Comparison of ENCODE assay signal across 21 cellular contexts in the genomic region with DNA sequence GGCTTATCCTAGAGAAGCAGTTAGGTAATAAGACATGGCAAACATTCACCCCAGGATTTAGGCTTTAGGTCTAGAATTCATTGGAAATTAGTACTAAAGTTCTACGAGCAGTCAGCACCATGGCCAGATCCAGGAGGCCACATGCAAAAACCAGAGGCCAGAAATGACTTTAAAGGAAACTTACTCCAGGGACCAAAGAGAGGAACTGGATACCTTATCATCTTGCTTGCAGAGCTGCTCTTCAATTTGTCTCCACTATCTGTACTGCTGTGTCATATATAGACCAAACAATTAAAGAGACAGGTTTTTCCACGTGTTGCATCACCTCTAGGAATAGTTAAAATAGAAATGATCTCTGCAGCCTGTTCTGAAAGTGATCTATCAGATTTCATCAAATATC.
DNase-seq lines count a peak whose midpoint lies in the region; ATAC-seq and TF ChIP-seq lines count a peak whose summit lies in the region.
"Had no signal": no experiment of that assay in that cellular context is flagged by ENCODE, and none has a peak within 500 bp of the region (broad histone marks: within the 10 kb centered on the region; RNA-seq: fewer than 3 reads in every experiment).

No MANE protein-coding gene starts in this region.

- intact Hi-C loops in uterus (cut with DNase I; ENCODE audit: low total_unique reads): no loop called here

- CTCF ChIA-PET in WTC11 (lab: Charles Lee): interaction anchor here (1.1 to 2.4 kb wide), 5 partner anchors 29 to 140 kb away, joined by 4 to 14 read pairs (median 5); no protein-coding TSS in a partner anchor

- H3K27me3 ChIP-seq in Karpas-422 (ENCODE audit: low read length) (no peaks in the 10 kb centered on the region), uterus (peaks cover 0 to 3% of the 10 kb centered on the region in 2 donors)
- H3K27me3 ChIP-seq: gastrocnemius medialis had no signal

- H3K79me2 ChIP-seq in Karpas-422 (ENCODE audit: low read length): no peaks in the 10 kb centered on the region
- H3K79me2 ChIP-seq: parathyroid adenoma had no signal

- H3K36me3 ChIP-seq in Karpas-422 (ENCODE audit: insufficient read depth, low read length): no peaks in the 10 kb centered on the region
- no peaks in the 10 kb centered on the region for H3K36me3 ChIP-seq in uterus
- H3K36me3 ChIP-seq: gastrocnemius medialis, upper lobe of right lung had no signal

- peaks cover 23% of the 10 kb centered on the region for H3K27me3 Mint-ChIP-seq in WTC11 (ENCODE audit: low read depth)

- H4K20me1 ChIP-seq in Karpas-422 (ENCODE audit: insufficient read depth, low read depth, low read length): no peaks in the 10 kb centered on the region

- no peaks in the 10 kb centered on the region for H3K9me3 ChIP-seq in Karpas-422 (ENCODE audit: low read length)
- no peaks in the 10 kb centered on the region for H3K9me3 ChIP-seq in uterus
- H3K9me3 ChIP-seq: gastrocnemius medialis, upper lobe of right lung had no signal

- peaks cover 25% of the 10 kb centered on the region for H3K4me1 Mint-ChIP-seq in WTC11
- H3K4me1 Mint-ChIP-seq: activated naive CD4-positive, alpha-beta T cell treated with anti-CD3 and anti-CD28 coated beads, Interleukin-2, amount 10 ng/mL, durations not matched to agents 7 days and 5 days; B cell; brain had no signal

- no peak overlapping the region for H3K4me2 ChIP-seq in Karpas-422 (ENCODE audit: low read depth, low read length, poor library complexity, severe bottlenecking)

- no peak overlapping the region for H3K4me3 Mint-ChIP-seq in WTC11
- H3K4me3 Mint-ChIP-seq: activated naive CD4-positive, alpha-beta T cell treated with anti-CD3 and anti-CD28 coated beads, Interleukin-2, amount 10 ng/mL, durations not matched to agents 7 days and 5 days; B cell; effector memory CD8-positive, alpha-beta T cell had no signal

- no peaks in the 10 kb centered on the region for H3K9me2 ChIP-seq in Karpas-422 (replicated peaks; ENCODE audit: insufficient read depth, low read length)

- ATAC-seq in WTC11 (peak; percentile 72), HG03097 (IDR thresholded peaks at IDR 0.05; ENCODE audit: low FRiP score, unreplicated experiment) (no peak), GM19023 (IDR thresholded peaks at IDR 0.05; ENCODE audit: unreplicated experiment) (no peak), GM19328 (IDR thresholded peaks at IDR 0.05; ENCODE audit: unreplicated experiment) (no peak)
- ATAC-seq: activated CD4-positive, CD25-positive, alpha-beta regulatory T cell treated with anti-CD3 and anti-CD28 coated beads, Interleukin-2, amount 50 U/mL, for 24 hours; effector memory CD8-positive, alpha-beta T cell; gastrocnemius medialis; upper lobe of right lung had no signal

- H3K4me1 ChIP-seq in Karpas-422 (ENCODE audit: low read length) (no peaks in the 10 kb centered on the region), uterus (no peaks in the 10 kb centered on the region)
- H3K4me1 ChIP-seq: gastrocnemius medialis, parathyroid adenoma, upper lobe of right lung had no signal

- no peak for TF ChIP-seq CTCF in WTC11 (IDR thresholded peaks at IDR 0.05)
- TF ChIP-seq CTCF in uterus (IDR thresholded peaks at IDR 0.05): no peak

- H3K4me3 ChIP-seq in Karpas-422 (ENCODE audit: low read length) (no peak overlapping the region), uterus (no peak overlapping the region)
- H3K4me3 ChIP-seq: gastrocnemius medialis, upper lobe of right lung had no signal

- H3K9ac ChIP-seq in Karpas-422 (ENCODE audit: low read length): no peak overlapping the region
- H3K9ac ChIP-seq: parathyroid adenoma had no signal

- POLR2A ChIA-PET in WTC11 (lab: Charles Lee): no interaction called here

- H3K27ac ChIP-seq in Karpas-422 (ENCODE audit: low read length): no peak overlapping the region
- H3K27ac ChIP-seq in uterus: no peak overlapping the region
- H3K27ac ChIP-seq: gastrocnemius medialis, parathyroid adenoma, upper lobe of right lung had no signal

- no peaks in the 10 kb centered on the region for H3K36me3 Mint-ChIP-seq in WTC11
- H3K36me3 Mint-ChIP-seq: activated naive CD4-positive, alpha-beta T cell treated with anti-CD3 and anti-CD28 coated beads, Interleukin-2, amount 10 ng/mL, durations not matched to agents 7 days and 5 days; brain had no signal

- no peak for TF ChIP-seq POLR2A in uterus (IDR thresholded peaks at IDR 0.05)

- DNase-seq in DMS53 (lab: John Stamatoyannopoulos, UW): peak; percentile 40
- DNase-seq in Karpas-422: peak; percentile 41
- peak; percentile 41 for DNase-seq in WTC11 (ENCODE audit: low spot score)
- peak; percentile 16 for DNase-seq in iPS DF 4.7 (ENCODE audit: extremely low read depth, low spot score)
- no peak for DNase-seq in uterus
- DNase-seq: activated CD8-positive, alpha-beta memory T cell treated with anti-CD3 and anti-CD28 coated beads, Interleukin-2, amount 50 U/mL, for 4 hours; activated naive CD4-positive, alpha-beta T cell treated with anti-CD3 and anti-CD28 coated beads, Interleukin-2, amount 10 ng/mL, durations not matched to agents 7 days and 5 days; effector memory CD8-positive, alpha-beta T cell; gastrocnemius medialis; islet precursor cell; NCI-H187 treated with DMSO at 0.1 percent for 48 hours; NCI-H524; stimulated activated naive CD4-positive, alpha-beta T cell; upper lobe of right lung had no signal

- H3K27ac Mint-ChIP-seq in WTC11: no peak overlapping the region
- H3K27ac Mint-ChIP-seq: activated naive CD4-positive, alpha-beta T cell treated with anti-CD3 and anti-CD28 coated beads, Interleukin-2, amount 10 ng/mL, durations not matched to agents 7 days and 5 days; B cell; effector memory CD8-positive, alpha-beta T cell had no signal

- no peak overlapping the region for H2AFZ ChIP-seq in Karpas-422 (ENCODE audit: low read length)
- H2AFZ ChIP-seq: parathyroid adenoma had no signal

- H3K9me3 Mint-ChIP-seq in WTC11: no peaks in the 10 kb centered on the region
- H3K9me3 Mint-ChIP-seq: activated naive CD4-positive, alpha-beta T cell treated with anti-CD3 and anti-CD28 coated beads, Interleukin-2, amount 10 ng/mL, durations not matched to agents 7 days and 5 days had no signal

TF ChIP-seq in WTC11, 78 proteins besides CTCF, POLR2A, EP300 and RAD21 (continues in another document):
- TF ChIP-seq, protein P1, sequence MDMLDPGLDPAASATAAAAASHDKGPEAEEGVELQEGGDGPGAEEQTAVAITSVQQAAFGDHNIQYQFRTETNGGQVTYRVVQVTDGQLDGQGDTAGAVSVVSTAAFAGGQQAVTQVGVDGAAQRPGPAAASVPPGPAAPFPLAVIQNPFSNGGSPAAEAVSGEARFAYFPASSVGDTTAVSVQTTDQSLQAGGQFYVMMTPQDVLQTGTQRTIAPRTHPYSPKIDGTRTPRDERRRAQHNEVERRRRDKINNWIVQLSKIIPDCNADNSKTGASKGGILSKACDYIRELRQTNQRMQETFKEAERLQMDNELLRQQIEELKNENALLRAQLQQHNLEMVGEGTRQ (CRISPR knock-in tag; IDR thresholded peaks at IDR 0.05): no peak
- TF ChIP-seq SMAD3 (CRISPR knock-in tag; IDR thresholded peaks at IDR 0.05; ENCODE audit: borderline replicate concordance): no peak
- TF ChIP-seq, protein P2, sequence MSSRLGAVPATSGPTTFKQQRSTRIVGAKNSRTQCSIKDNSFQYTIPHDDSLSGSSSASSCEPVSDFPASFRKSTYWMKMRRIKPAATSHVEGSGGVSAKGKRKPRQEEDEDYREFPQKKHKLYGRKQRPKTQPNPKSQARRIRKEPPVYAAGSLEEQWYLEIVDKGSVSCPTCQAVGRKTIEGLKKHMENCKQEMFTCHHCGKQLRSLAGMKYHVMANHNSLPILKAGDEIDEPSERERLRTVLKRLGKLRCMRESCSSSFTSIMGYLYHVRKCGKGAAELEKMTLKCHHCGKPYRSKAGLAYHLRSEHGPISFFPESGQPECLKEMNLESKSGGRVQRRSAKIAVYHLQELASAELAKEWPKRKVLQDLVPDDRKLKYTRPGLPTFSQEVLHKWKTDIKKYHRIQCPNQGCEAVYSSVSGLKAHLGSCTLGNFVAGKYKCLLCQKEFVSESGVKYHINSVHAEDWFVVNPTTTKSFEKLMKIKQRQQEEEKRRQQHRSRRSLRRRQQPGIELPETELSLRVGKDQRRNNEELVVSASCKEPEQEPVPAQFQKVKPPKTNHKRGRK (CRISPR knock-in tag; IDR thresholded peaks at IDR 0.05; ENCODE audit: borderline replicate concordance): no peak
- TF ChIP-seq FOXK1 (CRISPR knock-in tag; IDR thresholded peaks at IDR 0.05): no peak
- no peak for TF ChIP-seq GRHL2 (CRISPR knock-in tag; IDR thresholded peaks at IDR 0.05; ENCODE audit: insufficient replicate concordance, severe bottlenecking)
- TF ChIP-seq TEAD1 (CRISPR knock-in tag; IDR thresholded peaks at IDR 0.05): 0 out of 2 replicates have a peak, but pooled peaks have one; percentile 44
- TF ChIP-seq NR2C2 (CRISPR knock-in tag; IDR thresholded peaks at IDR 0.05): no peak
- no peak for TF ChIP-seq ATF1 (CRISPR knock-in tag; IDR thresholded peaks at IDR 0.05)
- TF ChIP-seq, protein P3, sequence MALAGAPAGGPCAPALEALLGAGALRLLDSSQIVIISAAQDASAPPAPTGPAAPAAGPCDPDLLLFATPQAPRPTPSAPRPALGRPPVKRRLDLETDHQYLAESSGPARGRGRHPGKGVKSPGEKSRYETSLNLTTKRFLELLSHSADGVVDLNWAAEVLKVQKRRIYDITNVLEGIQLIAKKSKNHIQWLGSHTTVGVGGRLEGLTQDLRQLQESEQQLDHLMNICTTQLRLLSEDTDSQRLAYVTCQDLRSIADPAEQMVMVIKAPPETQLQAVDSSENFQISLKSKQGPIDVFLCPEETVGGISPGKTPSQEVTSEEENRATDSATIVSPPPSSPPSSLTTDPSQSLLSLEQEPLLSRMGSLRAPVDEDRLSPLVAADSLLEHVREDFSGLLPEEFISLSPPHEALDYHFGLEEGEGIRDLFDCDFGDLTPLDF (CRISPR knock-in tag; IDR thresholded peaks at IDR 0.05): no peak
- TF ChIP-seq, protein P4, sequence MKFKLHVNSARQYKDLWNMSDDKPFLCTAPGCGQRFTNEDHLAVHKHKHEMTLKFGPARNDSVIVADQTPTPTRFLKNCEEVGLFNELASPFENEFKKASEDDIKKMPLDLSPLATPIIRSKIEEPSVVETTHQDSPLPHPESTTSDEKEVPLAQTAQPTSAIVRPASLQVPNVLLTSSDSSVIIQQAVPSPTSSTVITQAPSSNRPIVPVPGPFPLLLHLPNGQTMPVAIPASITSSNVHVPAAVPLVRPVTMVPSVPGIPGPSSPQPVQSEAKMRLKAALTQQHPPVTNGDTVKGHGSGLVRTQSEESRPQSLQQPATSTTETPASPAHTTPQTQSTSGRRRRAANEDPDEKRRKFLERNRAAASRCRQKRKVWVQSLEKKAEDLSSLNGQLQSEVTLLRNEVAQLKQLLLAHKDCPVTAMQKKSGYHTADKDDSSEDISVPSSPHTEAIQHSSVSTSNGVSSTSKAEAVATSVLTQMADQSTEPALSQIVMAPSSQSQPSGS (CRISPR knock-in tag; IDR thresholded peaks at IDR 0.05; ENCODE audit: borderline replicate concordance, low read depth): no peak
- TF ChIP-seq, protein P5, sequence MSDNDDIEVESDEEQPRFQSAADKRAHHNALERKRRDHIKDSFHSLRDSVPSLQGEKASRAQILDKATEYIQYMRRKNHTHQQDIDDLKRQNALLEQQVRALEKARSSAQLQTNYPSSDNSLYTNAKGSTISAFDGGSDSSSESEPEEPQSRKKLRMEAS (CRISPR knock-in tag; IDR thresholded peaks at IDR 0.05): peak; percentile 43; the same call in 1 of the 2 replicates
- TF ChIP-seq TEAD4 (CRISPR knock-in tag; IDR thresholded peaks at IDR 0.05): no peak

Comparison
In these comparisons a context has a peak if more than half of its experiments do, and no peak if none do; other contexts are left out.
1. DNase-seq: peak in DMS53 (single experiment), Karpas-422 (single experiment), WTC11 (single experiment) and iPS DF 4.7 (single experiment); none in uterus (0 of 2).